ENCODE assay signal across 4 cellular contexts in the genomic region with DNA sequence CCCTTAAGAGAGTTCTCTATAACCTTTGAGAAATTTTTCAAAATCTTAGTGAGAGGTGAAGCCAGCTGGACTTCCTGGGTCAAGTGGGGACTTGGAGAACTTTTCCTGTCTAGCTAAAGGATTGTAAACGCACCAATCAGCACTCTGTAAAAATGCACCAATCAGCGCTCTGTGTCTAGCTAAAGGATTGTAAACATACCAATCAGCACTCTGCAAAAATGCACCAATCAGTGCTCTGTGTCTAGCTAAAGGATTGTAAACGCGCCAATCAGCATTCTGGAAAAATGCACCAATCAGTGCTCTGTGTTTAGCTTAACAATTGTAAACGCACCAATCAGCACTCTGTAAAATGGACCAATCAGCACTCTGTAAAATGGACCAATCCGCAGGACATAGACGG. TPM values are rescaled to one million over a fixed set of nuclear protein-coding genes. Genes with fewer than 3 reads are reported as not detected.
"Had no signal": no experiment of that assay in that cellular context is flagged by ENCODE, and none has a peak within 500 bp of the region (broad histone marks: within the 10 kb centered on the region; RNA-seq: fewer than 3 reads in every experiment).

No MANE protein-coding gene starts in this region.

RNA-seq across cellular contexts. Expression of gene DNAAF4, which starts 21.0 kb away (rescaled TPM):
- total RNA-seq: activated naive CD8-positive, alpha-beta T cell treated with anti-CD3 and anti-CD28 coated beads, Interleukin-2, amount 10 ng/mL, durations not matched to agents 7 days and 5 days; activated T-helper 1 cell treated with anti-CD3 and anti-CD28 coated beads, Interleukin-12 subunit alpha, Interleukin-12 subunit beta, Interleukin-2, Interleukin-4 antibody, amounts not matched to agents 30 ng/mL and 10 ng/mL and 1 ng/mL, durations not matched to agents 14 hours and 24 hours and 36 hours; activated T-helper 17 cell treated with anti-CD3 and anti-CD28 coated beads, Interleukin-2, amount 50 U/mL, for 72 hours; ascending aorta had no signal
